In the genomic region with DNA sequence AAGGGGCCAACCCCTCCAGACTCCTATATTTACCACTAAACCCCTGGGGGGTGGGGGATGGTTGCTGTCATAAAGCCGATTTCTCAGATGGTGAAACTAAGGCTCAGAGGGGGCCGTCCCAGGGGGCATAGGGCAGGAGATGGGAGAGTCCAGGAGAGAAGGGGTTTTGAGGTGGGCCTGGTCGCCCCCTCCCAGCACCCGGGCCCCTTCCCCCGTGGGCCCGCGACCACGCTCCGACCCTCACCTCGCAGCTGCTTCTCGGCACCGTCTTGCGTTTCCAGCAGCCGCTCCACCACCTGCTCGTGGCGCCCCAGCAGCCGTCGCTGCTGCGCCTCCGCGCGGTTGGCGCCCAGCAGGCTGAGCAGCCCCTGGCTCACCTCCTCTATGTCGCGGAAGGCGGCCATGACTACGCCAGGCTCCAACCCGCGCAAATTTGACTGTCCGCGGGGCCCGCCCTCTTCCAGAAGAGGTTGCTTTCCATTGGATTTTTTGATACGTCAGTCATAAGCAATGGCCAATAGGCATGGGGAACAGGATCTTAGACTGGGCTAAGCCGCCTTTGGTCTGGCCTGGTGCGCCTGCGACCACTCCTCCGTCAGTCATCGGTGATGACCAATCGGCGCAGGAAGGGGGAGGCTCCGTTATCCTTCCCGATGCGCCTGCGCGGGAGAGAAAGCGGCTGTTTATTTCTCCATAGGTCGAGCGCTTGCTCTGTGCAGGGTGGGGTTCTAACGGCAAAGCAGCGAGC, we compare ENCODE assay signal across 8 cellular contexts. TPM values are rescaled to one million over a fixed set of nuclear protein-coding genes. Genes with fewer than 3 reads are reported as not detected.
A peak's percentile ranks its signal among the peaks of the same experiment; 100 is the strongest.
DNase-seq lines count a peak whose midpoint lies in the region; ATAC-seq and TF ChIP-seq lines count a peak whose summit lies in the region.

A gene with protein sequence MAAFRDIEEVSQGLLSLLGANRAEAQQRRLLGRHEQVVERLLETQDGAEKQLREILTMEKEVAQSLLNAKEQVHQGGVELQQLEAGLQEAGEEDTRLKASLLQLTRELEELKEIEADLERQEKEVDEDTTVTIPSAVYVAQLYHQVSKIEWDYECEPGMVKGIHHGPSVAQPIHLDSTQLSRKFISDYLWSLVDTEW (minus strand): TSS at position 410 of the 748 bp plus-strand sequence. CDS start 6 bp downstream, at position 404.

- peak within 1 kb of the TSS; percentile 80 for H3K4me3 Mint-ChIP-seq in activated naive CD4-positive, alpha-beta T cell treated with anti-CD3 and anti-CD28 coated beads for 36 hours

- 0% methylated on average over 9 of the region's 50 CpGs; no CpG with 5 or more reads in 1 of the 2 donors for WGBS in gastroesophageal sphincter (ENCODE audit: low coverage in 1 of 2), 2 donors

- peaks cover 0 to 95% (median 43%) of the 10 kb centered on the region in 3 donors for H3K4me1 ChIP-seq in gastroesophageal sphincter
- H3K4me1 ChIP-seq in neutrophil (ENCODE audit: control insufficient read depth in 1 of 2, insufficient read depth in 1 of 2, low read depth in 1 of 2, low read length in 1 of 2), result peaks cover 19 to 22% of the 10 kb centered on the region in 2 experiments

- peak within 1 kb of the TSS; percentile 89 for H3K27ac Mint-ChIP-seq in activated naive CD4-positive, alpha-beta T cell treated with anti-CD3 and anti-CD28 coated beads for 36 hours

- H3K9me3 Mint-ChIP-seq in activated naive CD4-positive, alpha-beta T cell treated with anti-CD3 and anti-CD28 coated beads for 36 hours, result peaks cover 2% of the 10 kb centered on the region

- TF ChIP-seq CTCF in HFF-Myc (IDR thresholded peaks at IDR 0.05; ENCODE audit: low read depth, low read length, missing control alignments) (no peak), gastroesophageal sphincter (IDR thresholded peaks at IDR 0.05) (peak in 1 of 4 experiments; percentile 13), neutrophil (IDR thresholded peaks at IDR 0.05) (peak; percentile 31)

- no peak for TF ChIP-seq POLR2A in gastroesophageal sphincter (IDR thresholded peaks at IDR 0.05)

- intact Hi-C loops in activated naive CD4-positive, alpha-beta T cell treated with anti-CD3 and anti-CD28 coated beads for 36 hours (cut with micrococcal nuclease), result loop anchor here (1.0 kb wide), 3 partner anchors 65 to 350 kb away; partner anchors contain the start of genes ODAD3, PRKCSH and ZNF653

- no peak for TF ChIP-seq EP300 in gastroesophageal sphincter (IDR thresholded peaks at IDR 0.05)

- no peaks in the 10 kb centered on the region for H3K27me3 Mint-ChIP-seq in activated naive CD4-positive, alpha-beta T cell treated with anti-CD3 and anti-CD28 coated beads for 36 hours (ENCODE audit: low read depth)

- H3K27me3 ChIP-seq in gastroesophageal sphincter (no peaks in the 10 kb centered on the region), neutrophil (no peaks in the 10 kb centered on the region)

- peak; percentile 100 for DNase-seq in GM03348 (ENCODE audit: low spot score)
- peak; percentile 96 for DNase-seq in HFF-Myc (ENCODE audit: extremely low read depth, low read depth)
- DNase-seq in NAMALWA (ENCODE audit: low spot score), result peak; percentile 99
- peak; percentile 98 for DNase-seq in SK-N-DZ (ENCODE audit: low spot score)
- DNase-seq in activated naive CD4-positive, alpha-beta T cell treated with anti-CD3 and anti-CD28 coated beads for 36 hours, result peak; percentile 97
- DNase-seq in superior temporal gyrus (ENCODE audit: extremely low spot score), result peak; percentile 99

- ATAC-seq in gastroesophageal sphincter, result peak; percentile 87

- H3K36me3 ChIP-seq in gastroesophageal sphincter (no peaks in the 10 kb centered on the region), neutrophil (peaks cover 7% of the 10 kb centered on the region)

- H3K4me3 ChIP-seq in HFF-Myc (replicated peaks; ENCODE audit: low read depth, low read length) (peak within 1 kb of the TSS; percentile 97), gastroesophageal sphincter (peak within 1 kb of the TSS; percentile 29 to 60), neutrophil (ENCODE audit: low read depth in 1 of 2, low read length in 1 of 2) (peak within 1 kb of the TSS; percentile 69 to 77)

- CTCF ChIA-PET in activated naive CD4-positive, alpha-beta T cell treated with anti-CD3 and anti-CD28 coated beads for 36 hours (lab: Charles Lee), result interaction anchor here (0.5 to 1.2 kb wide), 3 partner anchors 19 to 228 kb away, joined by 3 read pairs; no protein-coding TSS in a partner anchor

- H3K9me3 ChIP-seq in gastroesophageal sphincter, result no peaks in the 10 kb centered on the region
- H3K9me3 ChIP-seq in neutrophil, result no peaks in the 10 kb centered on the region

- H3K27ac ChIP-seq in gastroesophageal sphincter (peak within 1 kb of the TSS; percentile 52 to 87 (median 84)), neutrophil (peak within 1 kb of the TSS; percentile 40)

- H3K4me1 Mint-ChIP-seq in activated naive CD4-positive, alpha-beta T cell treated with anti-CD3 and anti-CD28 coated beads for 36 hours (ENCODE audit: low read depth), result peaks cover 10% of the 10 kb centered on the region

- H3K36me3 Mint-ChIP-seq in activated naive CD4-positive, alpha-beta T cell treated with anti-CD3 and anti-CD28 coated beads for 36 hours (ENCODE audit: low read depth), result peaks cover 20% of the 10 kb centered on the region

RNA-seq across cellular contexts. Expression of the gene that starts here (rescaled TPM):
- 120 and 144 TPM in 2 replicates for polyA plus RNA-seq in SK-N-DZ (2014; cell fraction: cytosol; rRNA removed)
- polyA plus RNA-seq in SK-N-DZ (2014; cell fraction: nucleus; rRNA removed), result 99.3 and 99.7 TPM in 2 replicates
- 100 to 1,000 TPM in 1 of 2 experiments, 10 to 100 TPM in 1; 94.7 to 102 TPM for total RNA-seq in activated naive CD4-positive, alpha-beta T cell treated with anti-CD3 and anti-CD28 coated beads for 36 hours
- 1 to 10 TPM; 4.2 to 6.8 (median 5.7) TPM for total RNA-seq in gastroesophageal sphincter

Comparison
In these comparisons a context has a peak if more than half of its experiments do, and no peak if none do; other contexts are left out.
1. Peak in every context shown above with its lines: DNase-seq, ATAC-seq, H3K4me3 ChIP-seq and H3K27ac ChIP-seq.
2. RNA of the gene that starts here (total RNA-seq): 94.7 to 102 TPM in activated naive CD4-positive, alpha-beta T cell treated with anti-CD3 and anti-CD28 coated beads for 36 hours; 4.2 to 6.8 TPM in gastroesophageal sphincter; every median in the first group is over 10 times any median in the second.
3. H3K4me3 ChIP-seq: peak in every context shown above with its lines; median percentile 97 in HFF-Myc; 73 in neutrophil; 44 in gastroesophageal sphincter.